ENCODE assay signal across 17 cellular contexts in the genomic region with DNA sequence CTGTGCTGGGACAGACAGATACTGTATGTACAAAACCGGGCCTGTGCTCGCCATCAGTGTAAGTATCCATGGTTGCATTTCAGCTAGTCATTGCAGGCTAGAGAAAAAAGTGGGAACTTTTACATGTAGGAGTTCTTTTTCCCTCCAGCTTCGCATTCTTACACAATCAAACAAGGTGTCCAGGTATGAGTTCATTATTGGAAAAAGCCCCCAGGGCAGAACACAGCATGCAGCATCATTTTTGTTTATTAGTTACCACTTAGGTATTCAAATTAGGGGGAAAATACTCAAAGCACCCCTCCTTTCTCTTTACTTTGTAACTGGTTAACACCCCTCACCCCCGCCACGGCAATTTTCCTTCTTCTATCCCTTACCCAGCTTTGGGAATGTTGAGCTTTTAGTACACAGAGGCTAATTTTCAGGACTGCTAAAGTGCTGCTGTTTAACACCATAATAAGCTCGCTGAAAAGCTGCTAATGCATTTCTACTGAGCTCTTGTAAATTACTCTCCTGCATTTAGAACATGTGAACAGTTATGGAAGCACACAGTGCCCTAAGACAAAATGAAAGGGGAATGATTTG. TPM values are rescaled to one million over a fixed set of nuclear protein-coding genes. Genes with fewer than 3 reads are reported as not detected.
A peak's percentile ranks its signal among the peaks of the same experiment; 100 is the strongest.
DNase-seq lines count a peak whose midpoint lies in the region; ATAC-seq lines count a peak whose summit lies in the region.
"Had no signal": no experiment of that assay in that cellular context is flagged by ENCODE, and none has a peak within 500 bp of the region (broad histone marks: within the 10 kb centered on the region; RNA-seq: fewer than 3 reads in every experiment).

No MANE protein-coding gene starts in this region.

- POLR2A ChIA-PET in activated CD8-positive, alpha-beta T cell treated with anti-CD3 and anti-CD28 coated beads, Interleukin-2, amount 10 ng/mL, durations not matched to agents 7 days and 5 days (lab: Charles Lee), result interaction anchor here (0.6 kb wide), 1 partner anchor 1099 kb away, joined by 3 read pairs; no protein-coding TSS in a partner anchor

- no peaks in the 10 kb centered on the region for H3K9me3 Mint-ChIP-seq in activated CD8-positive, alpha-beta T cell treated with anti-CD3 and anti-CD28 coated beads, Interleukin-2, amount 10 ng/mL, durations not matched to agents 7 days and 5 days (ENCODE audit: insufficient read depth)

- no peak overlapping the region for H3K4me3 Mint-ChIP-seq in activated CD8-positive, alpha-beta T cell treated with anti-CD3 and anti-CD28 coated beads, Interleukin-2, amount 10 ng/mL, durations not matched to agents 7 days and 5 days

- H3K4me1 Mint-ChIP-seq in activated CD8-positive, alpha-beta T cell treated with anti-CD3 and anti-CD28 coated beads, Interleukin-2, amount 10 ng/mL, durations not matched to agents 7 days and 5 days (ENCODE audit: low read depth), result no peaks in the 10 kb centered on the region

- ATAC-seq in activated CD8-positive, alpha-beta T cell treated with anti-CD3 and anti-CD28 coated beads, Interleukin-2, amount 10 ng/mL, durations not matched to agents 7 days and 5 days, result no peak

- no peaks in the 10 kb centered on the region for H3K36me3 Mint-ChIP-seq in activated CD8-positive, alpha-beta T cell treated with anti-CD3 and anti-CD28 coated beads, Interleukin-2, amount 10 ng/mL, durations not matched to agents 7 days and 5 days (ENCODE audit: low read depth)

- peaks cover 3% of the 10 kb centered on the region for H3K27me3 Mint-ChIP-seq in activated CD8-positive, alpha-beta T cell treated with anti-CD3 and anti-CD28 coated beads, Interleukin-2, amount 10 ng/mL, durations not matched to agents 7 days and 5 days (ENCODE audit: low read depth)

- CTCF ChIA-PET in activated CD8-positive, alpha-beta T cell treated with anti-CD3 and anti-CD28 coated beads, Interleukin-2, amount 10 ng/mL, durations not matched to agents 7 days and 5 days (lab: Charles Lee), result no interaction called here

- peak; percentile 2 for DNase-seq in SKM-1 treated with dmso at 0.1 percent for 144 hours (lab: John Stamatoyannopoulos, UW; ENCODE audit: unreplicated experiment)
- DNase-seq in SKM-1 (lab: John Stamatoyannopoulos, UW; ENCODE audit: unreplicated experiment), result no peak
- peak; percentile 80 for DNase-seq in NCI-H69 (lab: John Stamatoyannopoulos, UW)
- DNase-seq in left kidney (ENCODE audit: low read depth, low spot score), result peak; percentile 37
- DNase-seq in T-helper 2 cell, result no peak
- no peak for DNase-seq in NOMO-1 treated with DMSO at 0.1 percent for 48 hours (lab: John Stamatoyannopoulos, UW; ENCODE audit: unreplicated experiment)
- no peak for DNase-seq in HUDEP-2 (lab: John Stamatoyannopoulos, UW; ENCODE audit: unreplicated experiment in 76 of 76)
- no peak for DNase-seq in activated CD8-positive, alpha-beta T cell treated with anti-CD3 and anti-CD28 coated beads, Interleukin-2, amount 10 ng/mL, durations not matched to agents 7 days and 5 days
- DNase-seq: DMS53; HCEC 1CT; IMR-90; Kasumi-1; NCI-H1694; NCI-H2171 treated with DMSO at 0.1 percent for 48 hours; NCI-H510A treated with DMSO at 0.1 percent for 48 hours; NK-92 treated with Interleukin-12 subunit alpha and Interleukin-12 subunit beta, amount 100 ng/mL, for 24 hours had no signal

- H3K27ac Mint-ChIP-seq in activated CD8-positive, alpha-beta T cell treated with anti-CD3 and anti-CD28 coated beads, Interleukin-2, amount 10 ng/mL, durations not matched to agents 7 days and 5 days, result no peak overlapping the region

RNA-seq across cellular contexts. Expression of a gene that starts 13.6 kb away (rescaled TPM):
- not detected for total RNA-seq in activated CD8-positive, alpha-beta T cell treated with anti-CD3 and anti-CD28 coated beads, Interleukin-2, amount 10 ng/mL, durations not matched to agents 7 days and 5 days
- total RNA-seq: IMR-90, SK-MEL-5 had no signal

Comparison
In these comparisons a context has a peak if more than half of its experiments do, and no peak if none do; other contexts are left out.
1. DNase-seq: peak in SKM-1 treated with dmso at 0.1 percent for 144 hours (single experiment), NCI-H69 (single experiment) and left kidney (single experiment); none in SKM-1 (single experiment), T-helper 2 cell (0 of 5), NOMO-1 treated with DMSO at 0.1 percent for 48 hours (single experiment), HUDEP-2 (0 of 76) and activated CD8-positive, alpha-beta T cell treated with anti-CD3 and anti-CD28 coated beads, Interleukin-2, amount 10 ng/mL, durations not matched to agents 7 days and 5 days (single experiment).